ENCODE assay signal across 1 cellular context in the genomic region with DNA sequence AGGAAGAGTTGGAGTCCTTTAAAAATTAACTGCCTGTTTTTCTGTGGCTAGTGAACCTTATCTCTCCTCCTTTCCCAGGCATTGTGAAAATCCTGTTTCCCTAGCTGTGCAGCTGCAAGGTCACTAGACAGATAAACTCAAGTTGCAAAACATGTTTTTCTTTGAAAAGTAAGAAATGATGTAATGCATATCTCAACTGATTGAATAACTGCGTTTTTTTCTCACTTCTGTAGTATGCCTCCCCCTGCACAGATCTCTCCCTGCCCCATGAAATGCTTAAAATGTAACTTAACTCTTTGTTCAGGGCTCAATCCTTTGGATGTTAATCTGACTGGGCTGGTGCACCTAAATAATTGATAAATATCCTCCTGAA.
TF ChIP-seq lines count a peak whose summit lies in the region.

No MANE protein-coding gene starts in this region.

TF ChIP-seq in IMR-90, 13 proteins besides CTCF, POLR2A, EP300 and RAD21 (continued from another document):
- no peak for TF ChIP-seq BHLHE40 (IDR thresholded peaks at IDR 0.05; ENCODE audit: low read depth, low read length)
- TF ChIP-seq, protein P1, sequence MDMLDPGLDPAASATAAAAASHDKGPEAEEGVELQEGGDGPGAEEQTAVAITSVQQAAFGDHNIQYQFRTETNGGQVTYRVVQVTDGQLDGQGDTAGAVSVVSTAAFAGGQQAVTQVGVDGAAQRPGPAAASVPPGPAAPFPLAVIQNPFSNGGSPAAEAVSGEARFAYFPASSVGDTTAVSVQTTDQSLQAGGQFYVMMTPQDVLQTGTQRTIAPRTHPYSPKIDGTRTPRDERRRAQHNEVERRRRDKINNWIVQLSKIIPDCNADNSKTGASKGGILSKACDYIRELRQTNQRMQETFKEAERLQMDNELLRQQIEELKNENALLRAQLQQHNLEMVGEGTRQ (IDR thresholded peaks at IDR 0.05; ENCODE audit: low read depth, low read length) = no peak
- TF ChIP-seq MAFK (IDR thresholded peaks at IDR 0.05; ENCODE audit: low read depth, low read length) = no peak
- no peak for TF ChIP-seq CHD1 (IDR thresholded peaks at IDR 0.05; ENCODE audit: low read depth, low read length)
- TF ChIP-seq MAZ (IDR thresholded peaks at IDR 0.05; ENCODE audit: borderline replicate concordance, low read depth, low read length) = no peak
- TF ChIP-seq NFE2L2 (IDR thresholded peaks at IDR 0.05; ENCODE audit: low read depth, low read length) = no peak
- TF ChIP-seq MXI1 (IDR thresholded peaks at IDR 0.05; ENCODE audit: borderline replicate concordance, low read depth, low read length) = no peak
- TF ChIP-seq RCOR1 (IDR thresholded peaks at IDR 0.05; ENCODE audit: insufficient replicate concordance, low read length) = no peak
- TF ChIP-seq CEBPB (IDR thresholded peaks at IDR 0.05; ENCODE audit: low read depth, low read length) = no peak
- TF ChIP-seq SMC3 (IDR thresholded peaks at IDR 0.05; ENCODE audit: low read depth, low read length) = no peak
